ENCODE assay signal across 21 cellular contexts in genomic region chr18:73520229-73520628, GRCh38.
DNase-seq lines count a peak whose midpoint lies in the region; ATAC-seq and TF ChIP-seq lines count a peak whose summit lies in the region.
"Had no signal": no experiment of that assay in that cellular context is flagged by ENCODE, and none has a peak within 500 bp of the region (broad histone marks: within the 10 kb centered on the region; RNA-seq: fewer than 3 reads in every experiment).

No MANE protein-coding gene starts in this region.

- CTCF ChIA-PET in Panc1 (lab: Charles Lee): no interaction called here
- CTCF ChIA-PET in CD8-positive, alpha-beta memory T cell (lab: Charles Lee): no interaction called here

- no peaks in the 10 kb centered on the region for H3K27me3 Mint-ChIP-seq in neural crest cell (ENCODE audit: low read depth)
- H3K27me3 Mint-ChIP-seq in CD8-positive, alpha-beta memory T cell: no peaks in the 10 kb centered on the region
- H3K27me3 Mint-ChIP-seq: CD4-positive, alpha-beta T cell; naive thymus-derived CD8-positive, alpha-beta T cell had no signal

- intact Hi-C loops in Panc1 (cut with micrococcal nuclease; ENCODE audit: unreplicated experiment): no loop called here

- no peak overlapping the region for H3K27ac ChIP-seq in Panc1 (ENCODE audit: low read length)
- H3K27ac ChIP-seq in tibial nerve: no peak overlapping the region
- H3K27ac ChIP-seq in CD8-positive, alpha-beta memory T cell (ENCODE audit: low read depth, low read length): no peak overlapping the region
- H3K27ac ChIP-seq: breast epithelium, KMS-11, SK-N-MC, vagina had no signal

- in situ Hi-C loops in GM13976 (cut with MboI; ENCODE audit: low sequenced_read_pairs, unreplicated experiment): no loop called here
- in situ Hi-C loops in Panc1 (cut with HindIII; ENCODE audit: low pct_unique_long_range_greater_than_20kb, low sequenced_read_pairs): no loop called here
- in situ Hi-C loops in HAP-1 (cut with MboI; ENCODE audit: low sequenced_read_pairs): no loop called here

- POLR2A ChIA-PET in Panc1 (lab: Charles Lee): no interaction called here
- POLR2A ChIA-PET in CD8-positive, alpha-beta memory T cell (lab: Charles Lee): no interaction called here

- H3K4me1 ChIP-seq in Panc1 (ENCODE audit: control insufficient read depth, insufficient read depth, low read length): no peaks in the 10 kb centered on the region
- H3K4me1 ChIP-seq in HAP-1: no peaks in the 10 kb centered on the region
- H3K4me1 ChIP-seq in tibial nerve: no peaks in the 10 kb centered on the region
- H3K4me1 ChIP-seq in CD8-positive, alpha-beta memory T cell (ENCODE audit: insufficient read depth, low read length): no peaks in the 10 kb centered on the region
- H3K4me1 ChIP-seq: breast epithelium, vagina had no signal

- H3K36me3 ChIP-seq in Panc1 (ENCODE audit: control insufficient read depth, insufficient read depth, low read length) (no peaks in the 10 kb centered on the region), HAP-1 (replicated peaks) (no peaks in the 10 kb centered on the region), tibial nerve (no peaks in the 10 kb centered on the region)
- no peaks in the 10 kb centered on the region for H3K36me3 ChIP-seq in CD8-positive, alpha-beta memory T cell (ENCODE audit: insufficient read depth, low read length)
- H3K36me3 ChIP-seq: breast epithelium, vagina had no signal

- DNase-seq in GM13976 (ENCODE audit: low spot score) (no peak), Panc1 (ENCODE audit: low read depth, low spot score) (no peak), fibroblast of pulmonary artery (ENCODE audit: low read depth) (peak; percentile 2), neural crest cell (ENCODE audit: low read depth, low spot score) (no peak), OCI-M1 (lab: John Stamatoyannopoulos, UW) (no peak), HAP-1 (ENCODE audit: low spot score in 2 of 2) (no peak), tibial nerve (ENCODE audit: low spot score in 2 of 2) (no peak)
- DNase-seq in CD8-positive, alpha-beta memory T cell: no peak
- DNase-seq: activated naive CD4-positive, alpha-beta T cell treated with anti-CD3 and anti-CD28 coated beads for 36 hours; CD4-positive, alpha-beta T cell; effector memory CD4-positive, alpha-beta T cell; GOT3; left cardiac atrium; naive thymus-derived CD8-positive, alpha-beta T cell; NCI-H1694; stimulated activated CD4-positive, alpha-beta T cell treated with anti-CD3 and anti-CD28 coated beads, Interleukin-4, amount 100 ng/mL, for 1 hour had no signal

- ATAC-seq in Panc1: peak; percentile 66; the same call in 1 of the 2 replicates
- ATAC-seq: left cardiac atrium; naive thymus-derived CD8-positive, alpha-beta T cell; sciatic nerve had no signal

- no peak overlapping the region for H3K4me3 Mint-ChIP-seq in neural crest cell
- no peak overlapping the region for H3K4me3 Mint-ChIP-seq in CD8-positive, alpha-beta memory T cell
- H3K4me3 Mint-ChIP-seq: activated naive CD4-positive, alpha-beta T cell treated with anti-CD3 and anti-CD28 coated beads for 36 hours; CD4-positive, alpha-beta T cell; naive thymus-derived CD8-positive, alpha-beta T cell had no signal

- peaks cover 6% of the 10 kb centered on the region for H3K9me3 Mint-ChIP-seq in neural crest cell
- H3K9me3 Mint-ChIP-seq in CD8-positive, alpha-beta memory T cell: peaks cover 4 to 26% (median 6%) of the 10 kb centered on the region in 5 donors

- H3K4me3 ChIP-seq in Panc1 (ENCODE audit: low read depth in 2 of 2, low read length in 2 of 2) (no peak overlapping the region), fibroblast of pulmonary artery (replicated peaks; ENCODE audit: low read depth, low read length) (no peak overlapping the region), HAP-1 (no peak overlapping the region), tibial nerve (no peak overlapping the region)
- H3K4me3 ChIP-seq in CD8-positive, alpha-beta memory T cell (ENCODE audit: low read length): no peak overlapping the region
- H3K4me3 ChIP-seq: breast epithelium, SK-N-MC, vagina had no signal

- TF ChIP-seq CTCF in GM13976 (IDR thresholded peaks at IDR 0.05; ENCODE audit: borderline replicate concordance, control extremely low read depth, extremely low read depth, insufficient read depth, missing control alignments) (peak; percentile 4), Panc1 (IDR thresholded peaks at IDR 0.05) (peak; percentile 47), fibroblast of pulmonary artery (IDR thresholded peaks at IDR 0.05; ENCODE audit: low read length, missing control alignments) (peak; percentile 12), neural crest cell (conservative IDR thresholded peaks at IDR 0.05) (peak; percentile 55), tibial nerve (IDR thresholded peaks at IDR 0.05) (no peak)

- 63 to 68% methylated on average over 5 of the region's 5 CpGs for WGBS in tibial nerve, 2 donors

- H3K9me3 ChIP-seq in Panc1 (ENCODE audit: control insufficient read depth, insufficient read depth, low read depth, low read length) (no peaks in the 10 kb centered on the region), HAP-1 (no peaks in the 10 kb centered on the region), tibial nerve (no peaks in the 10 kb centered on the region)
- H3K9me3 ChIP-seq in CD8-positive, alpha-beta memory T cell (ENCODE audit: low read length): no peaks in the 10 kb centered on the region
- H3K9me3 ChIP-seq: breast epithelium, vagina had no signal

- no peak for TF ChIP-seq EP300 in tibial nerve (IDR thresholded peaks at IDR 0.05)

- no peaks in the 10 kb centered on the region; the same call in 1 of the 2 replicates for H3K27me3 ChIP-seq in Panc1 (ENCODE audit: control insufficient read depth, insufficient read depth, low read length)
- no peaks in the 10 kb centered on the region for H3K27me3 ChIP-seq in HAP-1 (ENCODE audit: low read depth)
- H3K27me3 ChIP-seq in tibial nerve: no peaks in the 10 kb centered on the region
- H3K27me3 ChIP-seq in CD8-positive, alpha-beta memory T cell (ENCODE audit: insufficient read depth, low read length, poor library complexity, severe bottlenecking): no peaks in the 10 kb centered on the region
- H3K27me3 ChIP-seq: breast epithelium, vagina had no signal

- no peak overlapping the region for H3K27ac Mint-ChIP-seq in neural crest cell (ENCODE audit: unreplicated experiment)
- H3K27ac Mint-ChIP-seq in CD8-positive, alpha-beta memory T cell: no peak overlapping the region
- H3K27ac Mint-ChIP-seq: activated naive CD4-positive, alpha-beta T cell treated with anti-CD3 and anti-CD28 coated beads for 36 hours; CD4-positive, alpha-beta T cell; naive thymus-derived CD8-positive, alpha-beta T cell had no signal

- no peak for TF ChIP-seq POLR2A in tibial nerve (IDR thresholded peaks at IDR 0.05)

- no peaks in the 10 kb centered on the region for H3K36me3 Mint-ChIP-seq in neural crest cell (ENCODE audit: low read depth)
- no peaks in the 10 kb centered on the region for H3K36me3 Mint-ChIP-seq in CD8-positive, alpha-beta memory T cell
- H3K36me3 Mint-ChIP-seq: naive thymus-derived CD8-positive, alpha-beta T cell had no signal

- BruUV-seq in Panc1 (replicated peaks; lab: Mats Ljungman, UMichigan): no TSS peak

- no peaks in the 10 kb centered on the region for H3K4me1 Mint-ChIP-seq in neural crest cell
- H3K4me1 Mint-ChIP-seq in CD8-positive, alpha-beta memory T cell: no peaks in the 10 kb centered on the region
- H3K4me1 Mint-ChIP-seq: naive thymus-derived CD8-positive, alpha-beta T cell had no signal

Comparison
In these comparisons a context has a peak if more than half of its experiments do, and no peak if none do; other contexts are left out.
1. CTCF ChIP-seq: peak in GM13976 (single experiment), Panc1 (single experiment), fibroblast of pulmonary artery (single experiment) and neural crest cell (single experiment); none in tibial nerve (0 of 5).